1 cellular context compared by ENCODE assay signal in the genomic region with DNA sequence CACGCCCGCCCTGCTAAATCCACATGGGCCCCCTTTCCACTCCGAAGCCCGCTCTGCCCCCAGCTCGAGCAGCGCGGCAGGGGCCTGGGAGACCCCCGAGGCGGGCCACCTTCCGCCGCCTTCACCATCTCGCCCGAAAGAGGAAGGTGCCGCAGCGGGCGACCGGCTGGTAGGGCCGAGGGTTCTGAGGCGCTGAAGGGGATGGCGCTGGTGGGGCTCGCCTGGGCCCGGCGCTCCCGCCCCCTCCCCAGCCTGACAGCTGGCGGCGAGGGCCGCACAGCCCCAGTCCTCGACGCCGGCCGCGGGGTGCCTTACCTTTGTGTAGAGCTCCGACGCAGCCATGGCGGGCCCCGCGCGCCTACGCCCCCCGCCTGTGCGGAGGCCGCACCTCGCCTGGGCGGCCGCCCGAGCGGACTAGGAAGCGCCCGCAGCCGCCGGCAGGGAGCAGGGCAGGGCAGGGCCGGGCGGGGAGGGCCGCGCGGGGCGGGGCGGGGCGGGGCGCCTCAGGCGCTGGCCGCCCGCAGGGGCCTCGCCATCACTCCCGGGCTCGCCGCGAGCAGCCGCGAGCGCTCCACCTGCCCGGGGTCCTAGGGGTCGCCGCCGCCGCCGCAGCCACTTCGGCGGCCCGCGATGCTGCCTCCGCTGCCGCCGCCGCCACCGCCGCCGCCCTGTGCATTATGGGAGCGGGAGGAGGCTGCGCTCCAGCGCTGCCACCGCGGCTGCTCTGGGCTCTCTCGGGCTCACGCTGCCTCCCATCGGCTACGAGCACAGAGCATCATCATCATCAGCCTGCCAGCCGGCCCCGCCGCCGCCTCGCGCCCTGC.
TF ChIP-seq lines count a peak whose summit lies in the region.

A gene (minus strand): TSS at position 416 of the 824 bp plus-strand sequence. CDS start 74 bp downstream, at position 342.

TF ChIP-seq in HepG2, 621 proteins besides CTCF, POLR2A, EP300 and RAD21 (continued from another document and continues in another):
- TF ChIP-seq, protein P1, sequence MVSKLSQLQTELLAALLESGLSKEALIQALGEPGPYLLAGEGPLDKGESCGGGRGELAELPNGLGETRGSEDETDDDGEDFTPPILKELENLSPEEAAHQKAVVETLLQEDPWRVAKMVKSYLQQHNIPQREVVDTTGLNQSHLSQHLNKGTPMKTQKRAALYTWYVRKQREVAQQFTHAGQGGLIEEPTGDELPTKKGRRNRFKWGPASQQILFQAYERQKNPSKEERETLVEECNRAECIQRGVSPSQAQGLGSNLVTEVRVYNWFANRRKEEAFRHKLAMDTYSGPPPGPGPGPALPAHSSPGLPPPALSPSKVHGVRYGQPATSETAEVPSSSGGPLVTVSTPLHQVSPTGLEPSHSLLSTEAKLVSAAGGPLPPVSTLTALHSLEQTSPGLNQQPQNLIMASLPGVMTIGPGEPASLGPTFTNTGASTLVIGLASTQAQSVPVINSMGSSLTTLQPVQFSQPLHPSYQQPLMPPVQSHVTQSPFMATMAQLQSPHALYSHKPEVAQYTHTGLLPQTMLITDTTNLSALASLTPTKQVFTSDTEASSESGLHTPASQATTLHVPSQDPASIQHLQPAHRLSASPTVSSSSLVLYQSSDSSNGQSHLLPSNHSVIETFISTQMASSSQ (IDR thresholded peaks at IDR 0.05; ENCODE audit: low read depth): no peak
- TF ChIP-seq, protein P1 (CRISPR knock-in tag; IDR thresholded peaks at IDR 0.05; ENCODE audit: borderline replicate concordance): 0 out of 2 replicates have a peak, but pooled peaks have one; percentile 26
- peak; percentile 38 for TF ChIP-seq SALL1 (CRISPR knock-in tag; IDR thresholded peaks at IDR 0.05)
- TF ChIP-seq, protein P2, sequence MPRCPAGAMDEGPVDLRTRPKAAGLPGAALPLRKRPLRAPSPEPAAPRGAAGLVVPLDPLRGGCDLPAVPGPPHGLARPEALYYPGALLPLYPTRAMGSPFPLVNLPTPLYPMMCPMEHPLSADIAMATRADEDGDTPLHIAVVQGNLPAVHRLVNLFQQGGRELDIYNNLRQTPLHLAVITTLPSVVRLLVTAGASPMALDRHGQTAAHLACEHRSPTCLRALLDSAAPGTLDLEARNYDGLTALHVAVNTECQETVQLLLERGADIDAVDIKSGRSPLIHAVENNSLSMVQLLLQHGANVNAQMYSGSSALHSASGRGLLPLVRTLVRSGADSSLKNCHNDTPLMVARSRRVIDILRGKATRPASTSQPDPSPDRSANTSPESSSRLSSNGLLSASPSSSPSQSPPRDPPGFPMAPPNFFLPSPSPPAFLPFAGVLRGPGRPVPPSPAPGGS (CRISPR knock-in tag; IDR thresholded peaks at IDR 0.05): 0 out of 2 replicates have a peak, but pooled peaks have one; percentile 39
- TF ChIP-seq, protein P3, sequence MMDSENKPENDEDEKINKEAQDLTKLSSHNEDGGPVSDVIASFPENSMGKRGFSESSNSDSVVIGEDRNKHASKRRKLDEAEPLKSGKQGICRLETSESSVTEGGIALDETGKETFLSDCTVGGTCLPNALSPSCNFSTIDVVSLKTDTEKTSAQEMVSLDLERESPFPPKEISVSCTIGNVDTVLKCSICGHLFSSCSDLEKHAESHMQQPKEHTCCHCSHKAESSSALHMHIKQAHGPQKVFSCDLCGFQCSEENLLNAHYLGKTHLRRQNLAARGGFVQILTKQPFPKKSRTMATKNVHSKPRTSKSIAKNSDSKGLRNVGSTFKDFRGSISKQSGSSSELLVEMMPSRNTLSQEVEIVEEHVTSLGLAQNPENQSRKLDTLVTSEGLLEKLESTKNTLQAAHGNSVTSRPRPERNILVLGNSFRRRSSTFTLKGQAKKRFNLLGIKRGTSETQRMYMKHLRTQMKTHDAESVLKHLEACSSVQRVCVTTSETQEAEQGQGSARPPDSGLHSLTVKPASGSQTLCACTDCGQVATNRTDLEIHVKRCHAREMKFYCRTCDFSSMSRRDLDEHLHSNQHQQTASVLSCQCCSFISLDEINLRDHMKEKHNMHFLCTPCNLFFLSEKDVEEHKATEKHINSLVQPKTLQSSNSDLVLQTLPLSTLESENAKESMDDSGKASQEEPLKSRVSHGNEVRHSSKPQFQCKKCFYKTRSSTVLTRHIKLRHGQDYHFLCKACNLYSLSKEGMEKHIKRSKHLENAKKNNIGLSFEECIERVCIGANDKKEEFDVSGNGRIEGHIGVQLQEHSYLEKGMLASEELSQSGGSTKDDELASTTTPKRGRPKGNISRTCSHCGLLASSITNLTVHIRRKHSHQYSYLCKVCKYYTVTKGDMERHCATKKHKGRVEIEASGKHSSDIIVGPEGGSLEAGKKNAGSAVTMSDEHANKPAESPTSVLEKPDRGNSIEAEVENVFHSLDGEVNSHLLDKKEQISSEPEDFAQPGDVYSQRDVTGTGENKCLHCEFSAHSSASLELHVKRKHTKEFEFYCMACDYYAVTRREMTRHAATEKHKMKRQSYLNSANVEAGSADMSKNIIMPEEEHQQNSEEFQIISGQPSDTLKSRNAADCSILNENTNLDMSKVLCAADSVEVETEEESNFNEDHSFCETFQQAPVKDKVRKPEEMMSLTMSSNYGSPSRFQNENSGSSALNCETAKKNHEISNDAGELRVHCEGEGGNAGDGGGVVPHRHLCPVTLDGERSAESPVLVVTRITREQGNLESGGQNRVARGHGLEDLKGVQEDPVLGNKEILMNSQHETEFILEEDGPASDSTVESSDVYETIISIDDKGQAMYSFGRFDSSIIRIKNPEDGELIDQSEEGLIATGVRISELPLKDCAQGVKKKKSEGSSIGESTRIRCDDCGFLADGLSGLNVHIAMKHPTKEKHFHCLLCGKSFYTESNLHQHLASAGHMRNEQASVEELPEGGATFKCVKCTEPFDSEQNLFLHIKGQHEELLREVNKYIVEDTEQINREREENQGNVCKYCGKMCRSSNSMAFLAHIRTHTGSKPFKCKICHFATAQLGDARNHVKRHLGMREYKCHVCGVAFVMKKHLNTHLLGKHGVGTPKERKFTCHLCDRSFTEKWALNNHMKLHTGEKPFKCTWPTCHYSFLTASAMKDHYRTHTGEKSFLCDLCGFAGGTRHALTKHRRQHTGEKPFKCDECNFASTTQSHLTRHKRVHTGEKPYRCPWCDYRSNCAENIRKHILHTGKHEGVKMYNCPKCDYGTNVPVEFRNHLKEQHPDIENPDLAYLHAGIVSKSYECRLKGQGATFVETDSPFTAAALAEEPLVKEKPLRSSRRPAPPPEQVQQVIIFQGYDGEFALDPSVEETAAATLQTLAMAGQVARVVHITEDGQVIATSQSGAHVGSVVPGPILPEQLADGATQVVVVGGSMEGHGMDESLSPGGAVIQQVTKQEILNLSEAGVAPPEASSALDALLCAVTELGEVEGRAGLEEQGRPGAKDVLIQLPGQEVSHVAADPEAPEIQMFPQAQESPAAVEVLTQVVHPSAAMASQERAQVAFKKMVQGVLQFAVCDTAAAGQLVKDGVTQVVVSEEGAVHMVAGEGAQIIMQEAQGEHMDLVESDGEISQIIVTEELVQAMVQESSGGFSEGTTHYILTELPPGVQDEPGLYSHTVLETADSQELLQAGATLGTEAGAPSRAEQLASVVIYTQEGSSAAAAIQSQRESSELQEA (CRISPR knock-in tag; IDR thresholded peaks at IDR 0.05; ENCODE audit: not compliant biosample characterization): no peak
- TF ChIP-seq, protein P4, sequence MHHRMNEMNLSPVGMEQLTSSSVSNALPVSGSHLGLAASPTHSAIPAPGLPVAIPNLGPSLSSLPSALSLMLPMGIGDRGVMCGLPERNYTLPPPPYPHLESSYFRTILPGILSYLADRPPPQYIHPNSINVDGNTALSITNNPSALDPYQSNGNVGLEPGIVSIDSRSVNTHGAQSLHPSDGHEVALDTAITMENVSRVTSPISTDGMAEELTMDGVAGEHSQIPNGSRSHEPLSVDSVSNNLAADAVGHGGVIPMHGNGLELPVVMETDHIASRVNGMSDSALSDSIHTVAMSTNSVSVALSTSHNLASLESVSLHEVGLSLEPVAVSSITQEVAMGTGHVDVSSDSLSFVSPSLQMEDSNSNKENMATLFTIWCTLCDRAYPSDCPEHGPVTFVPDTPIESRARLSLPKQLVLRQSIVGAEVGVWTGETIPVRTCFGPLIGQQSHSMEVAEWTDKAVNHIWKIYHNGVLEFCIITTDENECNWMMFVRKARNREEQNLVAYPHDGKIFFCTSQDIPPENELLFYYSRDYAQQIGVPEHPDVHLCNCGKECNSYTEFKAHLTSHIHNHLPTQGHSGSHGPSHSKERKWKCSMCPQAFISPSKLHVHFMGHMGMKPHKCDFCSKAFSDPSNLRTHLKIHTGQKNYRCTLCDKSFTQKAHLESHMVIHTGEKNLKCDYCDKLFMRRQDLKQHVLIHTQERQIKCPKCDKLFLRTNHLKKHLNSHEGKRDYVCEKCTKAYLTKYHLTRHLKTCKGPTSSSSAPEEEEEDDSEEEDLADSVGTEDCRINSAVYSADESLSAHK (CRISPR knock-in tag; IDR thresholded peaks at IDR 0.05; ENCODE audit: borderline replicate concordance): no peak
- TF ChIP-seq ZNF143 (CRISPR knock-in tag; IDR thresholded peaks at IDR 0.05): peak; percentile 77
- TF ChIP-seq, protein P5, sequence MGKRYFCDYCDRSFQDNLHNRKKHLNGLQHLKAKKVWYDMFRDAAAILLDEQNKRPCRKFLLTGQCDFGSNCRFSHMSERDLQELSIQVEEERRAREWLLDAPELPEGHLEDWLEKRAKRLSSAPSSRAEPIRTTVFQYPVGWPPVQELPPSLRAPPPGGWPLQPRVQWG (CRISPR knock-in tag; IDR thresholded peaks at IDR 0.05; ENCODE audit: borderline replicate concordance, low read depth): no peak
- TF ChIP-seq TOE1 (CRISPR knock-in tag; IDR thresholded peaks at IDR 0.05): no peak
- TF ChIP-seq ZNF589 (CRISPR knock-in tag; conservative IDR thresholded peaks at IDR 0.05): 0 out of 2 replicates have a peak, but pooled peaks have one; percentile 57
- no peak for TF ChIP-seq ZNF619 (CRISPR knock-in tag; IDR thresholded peaks at IDR 0.05)
- no peak for TF ChIP-seq RFX1 (IDR thresholded peaks at IDR 0.05)
- peak; percentile 27; the same call in 1 of the 2 replicates for TF ChIP-seq ZNF768 (CRISPR knock-in tag; IDR thresholded peaks at IDR 0.05)
- 0 out of 2 replicates have a peak, but pooled peaks have one; percentile 39 for TF ChIP-seq HOXA9 (CRISPR knock-in tag; IDR thresholded peaks at IDR 0.05; ENCODE audit: borderline replicate concordance)
- TF ChIP-seq, protein P6, sequence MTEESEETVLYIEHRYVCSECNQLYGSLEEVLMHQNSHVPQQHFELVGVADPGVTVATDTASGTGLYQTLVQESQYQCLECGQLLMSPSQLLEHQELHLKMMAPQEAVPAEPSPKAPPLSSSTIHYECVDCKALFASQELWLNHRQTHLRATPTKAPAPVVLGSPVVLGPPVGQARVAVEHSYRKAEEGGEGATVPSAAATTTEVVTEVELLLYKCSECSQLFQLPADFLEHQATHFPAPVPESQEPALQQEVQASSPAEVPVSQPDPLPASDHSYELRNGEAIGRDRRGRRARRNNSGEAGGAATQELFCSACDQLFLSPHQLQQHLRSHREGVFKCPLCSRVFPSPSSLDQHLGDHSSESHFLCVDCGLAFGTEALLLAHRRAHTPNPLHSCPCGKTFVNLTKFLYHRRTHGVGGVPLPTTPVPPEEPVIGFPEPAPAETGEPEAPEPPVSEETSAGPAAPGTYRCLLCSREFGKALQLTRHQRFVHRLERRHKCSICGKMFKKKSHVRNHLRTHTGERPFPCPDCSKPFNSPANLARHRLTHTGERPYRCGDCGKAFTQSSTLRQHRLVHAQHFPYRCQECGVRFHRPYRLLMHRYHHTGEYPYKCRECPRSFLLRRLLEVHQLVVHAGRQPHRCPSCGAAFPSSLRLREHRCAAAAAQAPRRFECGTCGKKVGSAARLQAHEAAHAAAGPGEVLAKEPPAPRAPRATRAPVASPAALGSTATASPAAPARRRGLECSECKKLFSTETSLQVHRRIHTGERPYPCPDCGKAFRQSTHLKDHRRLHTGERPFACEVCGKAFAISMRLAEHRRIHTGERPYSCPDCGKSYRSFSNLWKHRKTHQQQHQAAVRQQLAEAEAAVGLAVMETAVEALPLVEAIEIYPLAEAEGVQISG (CRISPR knock-in tag; IDR thresholded peaks at IDR 0.05): peak; percentile 61; the same call in 1 of the 2 replicates
- TF ChIP-seq SOX6 (IDR thresholded peaks at IDR 0.05): no peak
- no peak for TF ChIP-seq SOX6 (CRISPR knock-in tag; IDR thresholded peaks at IDR 0.05)
- TF ChIP-seq EZH2 (conservative IDR thresholded peaks at IDR 0.05; ENCODE audit: low read depth, low read length): 0 out of 2 replicates have a peak, but pooled peaks have one; percentile 50
- TF ChIP-seq ZNF33B (CRISPR knock-in tag; IDR thresholded peaks at IDR 0.05): peak; percentile 46; the same call in 1 of the 2 replicates
- TF ChIP-seq TOPORS (CRISPR knock-in tag; IDR thresholded peaks at IDR 0.05): 0 out of 2 replicates have a peak, but pooled peaks have one; percentile 50
- peak; percentile 68 for TF ChIP-seq ZFY (CRISPR knock-in tag; IDR thresholded peaks at IDR 0.05)
- TF ChIP-seq, protein P7, sequence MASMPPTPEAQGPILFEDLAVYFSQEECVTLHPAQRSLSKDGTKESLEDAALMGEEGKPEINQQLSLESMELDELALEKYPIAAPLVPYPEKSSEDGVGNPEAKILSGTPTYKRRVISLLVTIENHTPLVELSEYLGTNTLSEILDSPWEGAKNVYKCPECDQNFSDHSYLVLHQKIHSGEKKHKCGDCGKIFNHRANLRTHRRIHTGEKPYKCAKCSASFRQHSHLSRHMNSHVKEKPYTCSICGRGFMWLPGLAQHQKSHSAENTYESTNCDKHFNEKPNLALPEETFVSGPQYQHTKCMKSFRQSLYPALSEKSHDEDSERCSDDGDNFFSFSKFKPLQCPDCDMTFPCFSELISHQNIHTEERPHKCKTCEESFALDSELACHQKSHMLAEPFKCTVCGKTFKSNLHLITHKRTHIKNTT (CRISPR knock-in tag; IDR thresholded peaks at IDR 0.05): no peak
- TF ChIP-seq, protein P8, sequence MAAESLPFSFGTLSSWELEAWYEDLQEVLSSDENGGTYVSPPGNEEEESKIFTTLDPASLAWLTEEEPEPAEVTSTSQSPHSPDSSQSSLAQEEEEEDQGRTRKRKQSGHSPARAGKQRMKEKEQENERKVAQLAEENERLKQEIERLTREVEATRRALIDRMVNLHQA (CRISPR knock-in tag; IDR thresholded peaks at IDR 0.05): no peak
- TF ChIP-seq, protein P9, sequence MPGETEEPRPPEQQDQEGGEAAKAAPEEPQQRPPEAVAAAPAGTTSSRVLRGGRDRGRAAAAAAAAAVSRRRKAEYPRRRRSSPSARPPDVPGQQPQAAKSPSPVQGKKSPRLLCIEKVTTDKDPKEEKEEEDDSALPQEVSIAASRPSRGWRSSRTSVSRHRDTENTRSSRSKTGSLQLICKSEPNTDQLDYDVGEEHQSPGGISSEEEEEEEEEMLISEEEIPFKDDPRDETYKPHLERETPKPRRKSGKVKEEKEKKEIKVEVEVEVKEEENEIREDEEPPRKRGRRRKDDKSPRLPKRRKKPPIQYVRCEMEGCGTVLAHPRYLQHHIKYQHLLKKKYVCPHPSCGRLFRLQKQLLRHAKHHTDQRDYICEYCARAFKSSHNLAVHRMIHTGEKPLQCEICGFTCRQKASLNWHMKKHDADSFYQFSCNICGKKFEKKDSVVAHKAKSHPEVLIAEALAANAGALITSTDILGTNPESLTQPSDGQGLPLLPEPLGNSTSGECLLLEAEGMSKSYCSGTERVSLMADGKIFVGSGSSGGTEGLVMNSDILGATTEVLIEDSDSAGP (CRISPR knock-in tag; IDR thresholded peaks at IDR 0.05; ENCODE audit: borderline replicate concordance): 0 out of 2 replicates have a peak, but pooled peaks have one; percentile 50
- no peak for TF ChIP-seq ETV5 (CRISPR knock-in tag; IDR thresholded peaks at IDR 0.05; ENCODE audit: borderline replicate concordance)
